Comparison of ENCODE assay signal across 1 cellular context in genomic region chr1:32309960-32310359, GRCh38.
TF ChIP-seq lines count a peak whose summit lies in the region.

No MANE protein-coding gene starts in this region.

TF ChIP-seq in GM12878, 131 proteins besides CTCF, POLR2A, EP300 and RAD21:
- TF ChIP-seq SMAD1 (IDR thresholded peaks at IDR 0.05; ENCODE audit: low read depth, partially characterized antibody) (no peak), GATAD2B (conservative IDR thresholded peaks at IDR 0.05; ENCODE audit: low read depth) (no peak), TCF3 (IDR thresholded peaks at IDR 0.05; ENCODE audit: borderline replicate concordance, insufficient read depth, low read depth, low read length) (no peak), ZZZ3 (IDR thresholded peaks at IDR 0.05; ENCODE audit: control insufficient read depth, insufficient read length, low read depth) (no peak), TCF12 (IDR thresholded peaks at IDR 0.05; ENCODE audit: low read depth, low read length) (no peak), NFIC (IDR thresholded peaks at IDR 0.05; ENCODE audit: low read depth, low read length) (no peak), BCL11A (IDR thresholded peaks at IDR 0.05; ENCODE audit: low read depth, low read length) (no peak), CBX5 (IDR thresholded peaks at IDR 0.05; ENCODE audit: low read depth) (no peak), CHD2 (IDR thresholded peaks at IDR 0.05; ENCODE audit: borderline replicate concordance, low read depth, low read length) (no peak)
- TF ChIP-seq, protein P1, sequence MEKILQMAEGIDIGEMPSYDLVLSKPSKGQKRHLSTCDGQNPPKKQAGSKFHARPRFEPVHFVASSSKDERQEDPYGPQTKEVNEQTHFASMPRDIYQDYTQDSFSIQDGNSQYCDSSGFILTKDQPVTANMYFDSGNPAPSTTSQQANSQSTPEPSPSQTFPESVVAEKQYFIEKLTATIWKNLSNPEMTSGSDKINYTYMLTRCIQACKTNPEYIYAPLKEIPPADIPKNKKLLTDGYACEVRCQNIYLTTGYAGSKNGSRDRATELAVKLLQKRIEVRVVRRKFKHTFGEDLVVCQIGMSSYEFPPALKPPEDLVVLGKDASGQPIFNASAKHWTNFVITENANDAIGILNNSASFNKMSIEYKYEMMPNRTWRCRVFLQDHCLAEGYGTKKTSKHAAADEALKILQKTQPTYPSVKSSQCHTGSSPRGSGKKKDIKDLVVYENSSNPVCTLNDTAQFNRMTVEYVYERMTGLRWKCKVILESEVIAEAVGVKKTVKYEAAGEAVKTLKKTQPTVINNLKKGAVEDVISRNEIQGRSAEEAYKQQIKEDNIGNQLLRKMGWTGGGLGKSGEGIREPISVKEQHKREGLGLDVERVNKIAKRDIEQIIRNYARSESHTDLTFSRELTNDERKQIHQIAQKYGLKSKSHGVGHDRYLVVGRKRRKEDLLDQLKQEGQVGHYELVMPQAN (conservative IDR thresholded peaks at IDR 0.05): no peak
- TF ChIP-seq, protein P2, sequence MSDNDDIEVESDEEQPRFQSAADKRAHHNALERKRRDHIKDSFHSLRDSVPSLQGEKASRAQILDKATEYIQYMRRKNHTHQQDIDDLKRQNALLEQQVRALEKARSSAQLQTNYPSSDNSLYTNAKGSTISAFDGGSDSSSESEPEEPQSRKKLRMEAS (IDR thresholded peaks at IDR 0.05; ENCODE audit: low read depth, low read length): no peak
- TF ChIP-seq, protein P3, sequence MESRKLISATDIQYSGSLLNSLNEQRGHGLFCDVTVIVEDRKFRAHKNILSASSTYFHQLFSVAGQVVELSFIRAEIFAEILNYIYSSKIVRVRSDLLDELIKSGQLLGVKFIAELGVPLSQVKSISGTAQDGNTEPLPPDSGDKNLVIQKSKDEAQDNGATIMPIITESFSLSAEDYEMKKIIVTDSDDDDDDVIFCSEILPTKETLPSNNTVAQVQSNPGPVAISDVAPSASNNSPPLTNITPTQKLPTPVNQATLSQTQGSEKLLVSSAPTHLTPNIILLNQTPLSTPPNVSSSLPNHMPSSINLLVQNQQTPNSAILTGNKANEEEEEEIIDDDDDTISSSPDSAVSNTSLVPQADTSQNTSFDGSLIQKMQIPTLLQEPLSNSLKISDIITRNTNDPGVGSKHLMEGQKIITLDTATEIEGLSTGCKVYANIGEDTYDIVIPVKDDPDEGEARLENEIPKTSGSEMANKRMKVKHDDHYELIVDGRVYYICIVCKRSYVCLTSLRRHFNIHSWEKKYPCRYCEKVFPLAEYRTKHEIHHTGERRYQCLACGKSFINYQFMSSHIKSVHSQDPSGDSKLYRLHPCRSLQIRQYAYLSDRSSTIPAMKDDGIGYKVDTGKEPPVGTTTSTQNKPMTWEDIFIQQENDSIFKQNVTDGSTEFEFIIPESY (IDR thresholded peaks at IDR 0.05): no peak
- TF ChIP-seq, protein P4, sequence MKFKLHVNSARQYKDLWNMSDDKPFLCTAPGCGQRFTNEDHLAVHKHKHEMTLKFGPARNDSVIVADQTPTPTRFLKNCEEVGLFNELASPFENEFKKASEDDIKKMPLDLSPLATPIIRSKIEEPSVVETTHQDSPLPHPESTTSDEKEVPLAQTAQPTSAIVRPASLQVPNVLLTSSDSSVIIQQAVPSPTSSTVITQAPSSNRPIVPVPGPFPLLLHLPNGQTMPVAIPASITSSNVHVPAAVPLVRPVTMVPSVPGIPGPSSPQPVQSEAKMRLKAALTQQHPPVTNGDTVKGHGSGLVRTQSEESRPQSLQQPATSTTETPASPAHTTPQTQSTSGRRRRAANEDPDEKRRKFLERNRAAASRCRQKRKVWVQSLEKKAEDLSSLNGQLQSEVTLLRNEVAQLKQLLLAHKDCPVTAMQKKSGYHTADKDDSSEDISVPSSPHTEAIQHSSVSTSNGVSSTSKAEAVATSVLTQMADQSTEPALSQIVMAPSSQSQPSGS (IDR thresholded peaks at IDR 0.05; ENCODE audit: low read length): no peak
